In genomic region chr3:149424921-149425320, GRCh38 we compare ENCODE assay signal across 18 cellular contexts. TPM values are rescaled to one million over a fixed set of nuclear protein-coding genes. Genes with fewer than 3 reads are reported as not detected.
"Had no signal": no experiment of that assay in that cellular context is flagged by ENCODE, and none has a peak within 500 bp of the region (broad histone marks: within the 10 kb centered on the region; RNA-seq: fewer than 3 reads in every experiment).

No MANE protein-coding gene starts in this region.

- H3K36me3 ChIP-seq: ascending aorta, lower lobe of right lung had no signal

- ATAC-seq: activated CD8-positive, alpha-beta memory T cell treated with anti-CD3 and anti-CD28 coated beads, Interleukin-2, amount 10 ng/mL, durations not matched to agents 7 days and 5 days; lower lobe of right lung had no signal

- H3K9me3 ChIP-seq: ascending aorta, lower lobe of right lung had no signal

- H3K27ac ChIP-seq: ascending aorta, dorsolateral prefrontal cortex, lower lobe of right lung had no signal

- H3K4me3 ChIP-seq: ascending aorta, dorsolateral prefrontal cortex, lower lobe of right lung had no signal

- DNase-seq: activated CD4-positive, alpha-beta T cell treated with anti-CD3 and anti-CD28 coated beads, Interleukin-2, amount 50 U/mL, for 4 hours; activated CD4-positive, CD25-positive, alpha-beta regulatory T cell treated with anti-CD3 and anti-CD28 coated beads, Interleukin-2, amount 50 U/mL, for 72 hours; activated CD8-positive, alpha-beta memory T cell treated with anti-CD3 and anti-CD28 coated beads, Interleukin-2, amount 10 ng/mL, durations not matched to agents 7 days and 5 days; activated naive CD4-positive, alpha-beta T cell treated with anti-CD3 and anti-CD28 coated beads, Interleukin-2, amount 10 ng/mL, durations not matched to agents 7 days and 5 days; activated T-cell treated with anti-CD3 and anti-CD28 coated beads, Interleukin-2, amount 50 U/mL, for 1 hour; dorsolateral prefrontal cortex; endodermal cell; kidney glomerular epithelial cell; lower lobe of right lung; midbrain; small intestine had no signal

- H3K4me1 ChIP-seq: ascending aorta had no signal

- H3K27me3 ChIP-seq: ascending aorta, dorsolateral prefrontal cortex had no signal

RNA-seq across cellular contexts. Expression of gene TM4SF1, which starts 47.5 kb away (rescaled TPM):
- total RNA-seq: activated CD8-positive, alpha-beta memory T cell treated with anti-CD3 and anti-CD28 coated beads, Interleukin-2, amount 10 ng/mL, durations not matched to agents 7 days and 5 days; activated T-helper 2 cell treated with anti-CD3 and anti-CD28 coated beads, Interferon-gamma antibody, Interleukin-2, Interleukin-4, amounts not matched to agents 10 μg/mL and 5 μg/mL and 100 μg/mL, durations not matched to agents 14 hours and 24 hours and 36 hours; endodermal cell had no signal

RNA-seq across cellular contexts. Expression of gene TM4SF4, which starts 49.6 kb away (rescaled TPM):
- total RNA-seq: activated CD8-positive, alpha-beta memory T cell treated with anti-CD3 and anti-CD28 coated beads, Interleukin-2, amount 10 ng/mL, durations not matched to agents 7 days and 5 days; activated T-helper 2 cell treated with anti-CD3 and anti-CD28 coated beads, Interferon-gamma antibody, Interleukin-2, Interleukin-4, amounts not matched to agents 10 μg/mL and 5 μg/mL and 100 μg/mL, durations not matched to agents 14 hours and 24 hours and 36 hours; ascending aorta; bronchial epithelial cell; chondrocyte; dorsolateral prefrontal cortex; endodermal cell; lower lobe of right lung; SK-MEL-5; temporal lobe; ureter had no signal
